Comparison of ENCODE assay signal across 8 cellular contexts in genomic region chr3:122514123-122515019, GRCh38. TPM values are rescaled to one million over a fixed set of nuclear protein-coding genes. Genes with fewer than 3 reads are reported as not detected.
DNase-seq lines count a peak whose midpoint lies in the region; TF ChIP-seq lines count a peak whose summit lies in the region.

KPNA1 (minus strand) TSS chr3:122514939; CDS start chr3:122496565, 18,374 bp downstream.

- peaks cover 48% of the 10 kb centered on the region for H3K79me2 ChIP-seq in SK-N-SH (ENCODE audit: insufficient read depth)

- H3K9me3 ChIP-seq in SK-N-SH, result no peaks in the 10 kb centered on the region

- 0% methylated on average over 49 of the region's 109 CpGs for WGBS in SK-N-SH (ENCODE audit: low lambda C conversion rate)

- peak within 1 kb of the TSS; percentile 87 to 94 for H3K27ac ChIP-seq in SK-N-SH (ENCODE audit: low read depth in 2 of 2, low read length in 1 of 2)

- H3K4me3 ChIP-seq in GM06990 (replicated peaks; ENCODE audit: low read depth, low read length) (peak within 1 kb of the TSS; percentile 91), HFF-Myc (replicated peaks; ENCODE audit: low read depth, low read length) (peak within 1 kb of the TSS; percentile 68), SK-N-SH (ENCODE audit: low read depth in 2 of 2, low read length in 1 of 2) (peak within 1 kb of the TSS; percentile 80 to 86)

- no peaks in the 10 kb centered on the region for H3K9me2 ChIP-seq in SK-N-SH

- TF ChIP-seq CTCF in GM06990 (IDR thresholded peaks at IDR 0.05; ENCODE audit: insufficient read depth, low read length, poor library complexity, severe bottlenecking) (no peak), HFF-Myc (IDR thresholded peaks at IDR 0.05; ENCODE audit: low read depth, low read length, missing control alignments) (no peak), SK-N-SH (IDR thresholded peaks at IDR 0.05) (no peak)

- H2AFZ ChIP-seq in SK-N-SH (ENCODE audit: low read depth), result peak within 1 kb of the TSS; percentile 98

- peaks cover 47% of the 10 kb centered on the region for H4K20me1 ChIP-seq in SK-N-SH (ENCODE audit: insufficient read depth)

- no peak for TF ChIP-seq EP300 in SK-N-SH (IDR thresholded peaks at IDR 0.05; ENCODE audit: borderline replicate concordance in 1 of 2, low read depth in 1 of 2, low read length in 1 of 2)

- H3K9ac ChIP-seq in SK-N-SH, result peak within 1 kb of the TSS; percentile 88

- H3K4me2 ChIP-seq in SK-N-SH, result peak within 1 kb of the TSS; percentile 78

- H3F3A ChIP-seq in SK-N-SH (replicated peaks; ENCODE audit: insufficient read depth), result peaks cover 4% of the 10 kb centered on the region

- H3K27me3 ChIP-seq in GM06990 (replicated peaks; ENCODE audit: control insufficient read depth, insufficient read depth, low read length) (no peaks in the 10 kb centered on the region), SK-N-SH (ENCODE audit: insufficient read depth) (no peaks in the 10 kb centered on the region)

- CTCF ChIA-PET in SK-N-SH (lab: Yijun Ruan, JAX), result interaction anchor here (0.6 to 0.9 kb wide), 3 partner anchors 130 to 389 kb away, joined by 3 read pairs; partner anchors contain the start of gene FAM162A

- DNase-seq in GM06990 (ENCODE audit: extremely low read depth, insufficient read length), result peak; percentile 97
- peak; percentile 44 for DNase-seq in HFF-Myc (ENCODE audit: extremely low read depth, low read depth)
- peak; percentile 79 for DNase-seq in MV-4-11 (lab: John Stamatoyannopoulos, UW)
- DNase-seq in SK-N-SH, result peak; percentile 96
- DNase-seq in activated naive CD4-positive, alpha-beta T cell treated with anti-CD3 and anti-CD28 coated beads, Interleukin-2, amount 50 U/mL, for 16 hours, result peak; percentile 90
- DNase-seq in germinal center (ENCODE audit: low spot score), result peak; percentile 94
- DNase-seq in nucleus accumbens (lab: John Stamatoyannopoulos, UW), result peak in 55 of 56 donors; percentile 21 to 90 (median 80)
- DNase-seq in superior temporal gyrus (ENCODE audit: extremely low spot score), result peak; percentile 93

- H3K4me1 ChIP-seq in SK-N-SH (ENCODE audit: control insufficient read depth in 1 of 2, insufficient read depth in 2 of 2, low read depth in 1 of 2, low read length in 1 of 2), result peaks cover 0 to 21% of the 10 kb centered on the region in 2 experiments; a peak in 3 of 4 replicates

- TF ChIP-seq RAD21 in SK-N-SH (IDR thresholded peaks at IDR 0.05; ENCODE audit: low read length), result no peak

- no peaks in the 10 kb centered on the region for H3K36me3 ChIP-seq in GM06990 (ENCODE audit: control insufficient read depth, insufficient read depth, low read length)
- peaks cover 3 to 5% of the 10 kb centered on the region in 2 experiments for H3K36me3 ChIP-seq in SK-N-SH (replicated peaks in 1 of 2; ENCODE audit: control insufficient read depth in 1 of 2, insufficient read depth in 2 of 2, low read length in 1 of 2)

- POLR2A ChIA-PET in SK-N-SH (lab: Yijun Ruan, JAX), result interaction anchor here (0.6 to 1.3 kb wide), 5 partner anchors 8 to 569 kb away, joined by 3 to 11 read pairs (median 3); partner anchors contain the start of genes MIX23 and WDR5B

TF ChIP-seq in SK-N-SH, 30 proteins besides CTCF, POLR2A, EP300 and RAD21:
- TF ChIP-seq ELF1 (IDR thresholded peaks at IDR 0.05) (no peak), TAF1 (IDR thresholded peaks at IDR 0.05; ENCODE audit: borderline replicate concordance, low read depth, low read length) (peak; percentile 72), NRF1 (IDR thresholded peaks at IDR 0.05; ENCODE audit: low read depth, low read length) (peak; percentile 92), NFIC (IDR thresholded peaks at IDR 0.05; ENCODE audit: borderline replicate concordance) (no peak), GABPA (IDR thresholded peaks at IDR 0.05; ENCODE audit: low read depth) (peak; percentile 48; the same call in 1 of the 2 replicates), MAX (IDR thresholded peaks at IDR 0.05; ENCODE audit: low read depth) (peak; percentile 73), CHD2 (IDR thresholded peaks at IDR 0.05; ENCODE audit: low read length, partially characterized antibody) (peak; percentile 8), MXI1 (IDR thresholded peaks at IDR 0.05; ENCODE audit: low read depth, low read length) (peak; percentile 61), USF2 (IDR thresholded peaks at IDR 0.05; ENCODE audit: borderline replicate concordance, low read depth, low read length) (no peak), POLR2AphosphoS5 (IDR thresholded peaks at IDR 0.05; ENCODE audit: low read depth, low read length) (peak; percentile 88)

RNA-seq across cellular contexts. Expression of gene KPNA1, which starts in this region (rescaled TPM):
- polyA plus RNA-seq in SK-N-SH (2012; rRNA removed), result 21.6 and 32.0 TPM in 2 replicates
- polyA plus RNA-seq in SK-N-SH (2012; cell fraction: cytosol; rRNA removed), result 20.4 and 25.5 TPM in 2 replicates
- polyA plus RNA-seq in SK-N-SH (2012; cell fraction: nucleus; rRNA removed), result 20.3 and 39.3 TPM in 2 replicates

Comparison
In these comparisons a context has a peak if more than half of its experiments do, and no peak if none do; other contexts are left out.
1. Peak in every context shown above with its lines: DNase-seq, H3K4me3 ChIP-seq and H3K27ac ChIP-seq.
2. DNase-seq: peak in every context shown above with its lines; median percentile 97 in GM06990; 96 in SK-N-SH; 94 in germinal center; 93 in superior temporal gyrus; 90 in activated naive CD4-positive, alpha-beta T cell treated with anti-CD3 and anti-CD28 coated beads, Interleukin-2, amount 50 U/mL, for 16 hours; 80 in nucleus accumbens; 79 in MV-4-11; 44 in HFF-Myc.